Comparison of ENCODE assay signal across 1 cellular context in genomic region chr9:4837768-4838546, GRCh38.
TF ChIP-seq lines count a peak whose summit lies in the region.

No MANE protein-coding gene starts in this region.

TF ChIP-seq in HepG2, 621 proteins besides CTCF, POLR2A, EP300 and RAD21 (continued from another document and continues in another):
- TF ChIP-seq ZBTB43 (CRISPR knock-in tag; conservative IDR thresholded peaks at IDR 0.05) (no peak), ZNF160 (CRISPR knock-in tag; IDR thresholded peaks at IDR 0.05) (no peak), ZNF562 (CRISPR knock-in tag; IDR thresholded peaks at IDR 0.05; ENCODE audit: borderline replicate concordance) (no peak), RFX1 (IDR thresholded peaks at IDR 0.05) (no peak), FOSL2 (CRISPR knock-in tag; IDR thresholded peaks at IDR 0.05) (0 out of 2 replicates have a peak, but pooled peaks have one; percentile 4), MEF2D (CRISPR knock-in tag; IDR thresholded peaks at IDR 0.05) (no peak), HMGXB3 (CRISPR knock-in tag; IDR thresholded peaks at IDR 0.05; ENCODE audit: borderline replicate concordance) (no peak), SMC3 (IDR thresholded peaks at IDR 0.05; ENCODE audit: low read length) (peak; percentile 13; the same call in 1 of the 2 replicates), ZNF672 (CRISPR knock-in tag; IDR thresholded peaks at IDR 0.05) (no peak), ZNF770 (CRISPR knock-in tag; IDR thresholded peaks at IDR 0.05) (no peak), FOXP4 (CRISPR knock-in tag; IDR thresholded peaks at IDR 0.05) (peak; percentile 35; the same call in 1 of the 2 replicates), UBTF (CRISPR knock-in tag; IDR thresholded peaks at IDR 0.05) (no peak), HES4 (CRISPR knock-in tag; IDR thresholded peaks at IDR 0.05; ENCODE audit: borderline replicate concordance) (no peak), NCOA5 (CRISPR knock-in tag; IDR thresholded peaks at IDR 0.05) (no peak), ZKSCAN5 (CRISPR knock-in tag; IDR thresholded peaks at IDR 0.05) (no peak), ZNF430 (CRISPR knock-in tag; IDR thresholded peaks at IDR 0.05) (no peak), KDM6A (CRISPR knock-in tag; IDR thresholded peaks at IDR 0.05; ENCODE audit: low read depth) (no peak), ZSCAN30 (CRISPR knock-in tag; IDR thresholded peaks at IDR 0.05) (no peak), ZNF224 (CRISPR knock-in tag; IDR thresholded peaks at IDR 0.05) (no peak), ZNF512 (CRISPR knock-in tag; IDR thresholded peaks at IDR 0.05) (no peak), TMF1 (CRISPR knock-in tag; IDR thresholded peaks at IDR 0.05; ENCODE audit: low read depth) (no peak), ATF6 (CRISPR knock-in tag; conservative IDR thresholded peaks at IDR 0.05) (no peak), ZNF263 (CRISPR knock-in tag; IDR thresholded peaks at IDR 0.05) (no peak), ZNF12 (CRISPR knock-in tag; IDR thresholded peaks at IDR 0.05) (no peak), SP2 (CRISPR knock-in tag; IDR thresholded peaks at IDR 0.05) (no peak), U2AF1 (optimal IDR thresholded peaks at IDR 0.05; ENCODE audit: low read depth, low read length) (peak; percentile 31), KDM4B (CRISPR knock-in tag; IDR thresholded peaks at IDR 0.05) (no peak), ZNF891 (CRISPR knock-in tag; IDR thresholded peaks at IDR 0.05) (no peak), SIN3A (IDR thresholded peaks at IDR 0.05; ENCODE audit: borderline replicate concordance, low read depth, low read length) (0 out of 2 replicates have a peak, but pooled peaks have one; percentile 16), HNRNPLL (IDR thresholded peaks at IDR 0.05; ENCODE audit: low read depth, low read length, poor library complexity, severe bottlenecking) (no peak), ZNF792 (CRISPR knock-in tag; IDR thresholded peaks at IDR 0.05) (no peak), MYC (CRISPR knock-in tag; IDR thresholded peaks at IDR 0.05; ENCODE audit: borderline replicate concordance) (no peak), ZNF281 (CRISPR knock-in tag; IDR thresholded peaks at IDR 0.05; ENCODE audit: borderline replicate concordance) (no peak), TARDBP (CRISPR knock-in tag; IDR thresholded peaks at IDR 0.05) (no peak), THRA (CRISPR knock-in tag; IDR thresholded peaks at IDR 0.05; ENCODE audit: borderline replicate concordance) (no peak)
